In the genomic region with DNA sequence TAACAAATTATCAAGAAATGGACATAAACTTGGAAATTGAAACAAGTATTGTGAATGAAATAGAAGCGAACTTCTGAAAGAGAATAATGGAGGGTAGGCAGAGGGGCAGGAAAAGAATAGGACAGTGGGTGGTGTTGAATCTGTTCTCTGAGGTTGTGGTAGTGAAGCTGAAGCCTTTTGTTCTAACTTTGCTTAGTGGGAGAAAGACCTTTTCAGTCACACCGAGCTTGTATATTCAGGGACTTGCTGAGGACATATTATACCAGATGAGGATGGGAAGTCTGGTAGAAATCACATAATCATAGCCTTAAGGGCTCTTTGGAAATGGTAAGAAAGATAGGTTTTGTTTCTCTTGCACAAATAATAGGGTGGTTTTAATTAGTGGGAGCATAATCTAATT, we compare ENCODE assay signal across 21 cellular contexts.
"Had no signal": no experiment of that assay in that cellular context is flagged by ENCODE, and none has a peak within 500 bp of the region (broad histone marks: within the 10 kb centered on the region; RNA-seq: fewer than 3 reads in every experiment).

No MANE protein-coding gene starts in this region.

- H3K9me3 Mint-ChIP-seq: natural killer cell; stimulated activated effector memory CD8-positive, alpha-beta T cell treated with anti-CD3 and anti-CD28 coated beads, Interleukin-12 subunit alpha, Interleukin-12 subunit beta, amount 100 ng/mL, for 72 hours; stimulated activated naive CD8-positive, alpha-beta T cell treated with anti-CD3 and anti-CD28 coated beads, Interleukin-15, Interleukin-2, amounts not matched to agents 100 ng/mL and 50 ng/mL, for 24 hours had no signal

- H3K4me1 ChIP-seq: colonic mucosa, parathyroid adenoma, prostate gland, right lobe of liver, tibial artery, upper lobe of left lung, uterus had no signal

- H3K27me3 Mint-ChIP-seq: stimulated activated naive CD8-positive, alpha-beta T cell treated with anti-CD3 and anti-CD28 coated beads, Interleukin-15, Interleukin-2, amounts not matched to agents 100 ng/mL and 50 ng/mL, for 24 hours had no signal

- H3K27ac Mint-ChIP-seq: mesothelial cell of epicardium; natural killer cell; stimulated activated effector memory CD8-positive, alpha-beta T cell treated with anti-CD3 and anti-CD28 coated beads, Interleukin-12 subunit alpha, Interleukin-12 subunit beta, amount 100 ng/mL, for 72 hours; stimulated activated naive CD8-positive, alpha-beta T cell treated with anti-CD3 and anti-CD28 coated beads, Interleukin-15, Interleukin-2, amounts not matched to agents 100 ng/mL and 50 ng/mL, for 24 hours had no signal

- ATAC-seq: left lobe of liver; natural killer cell; right lobe of liver; stimulated activated effector memory CD8-positive, alpha-beta T cell treated with anti-CD3 and anti-CD28 coated beads, Interleukin-12 subunit alpha, Interleukin-12 subunit beta, amount 100 ng/mL, for 72 hours had no signal

- H3K36me3 Mint-ChIP-seq: mesothelial cell of epicardium; natural killer cell; stimulated activated effector memory CD8-positive, alpha-beta T cell treated with anti-CD3 and anti-CD28 coated beads, Interleukin-12 subunit alpha, Interleukin-12 subunit beta, amount 100 ng/mL, for 72 hours had no signal

- H3K9me3 ChIP-seq: colonic mucosa, prostate gland, right lobe of liver, tibial artery, upper lobe of left lung, uterus had no signal

- H3K4me3 Mint-ChIP-seq: mesothelial cell of epicardium; natural killer cell; stimulated activated effector memory CD8-positive, alpha-beta T cell treated with anti-CD3 and anti-CD28 coated beads, Interleukin-12 subunit alpha, Interleukin-12 subunit beta, amount 100 ng/mL, for 72 hours; stimulated activated naive CD8-positive, alpha-beta T cell treated with anti-CD3 and anti-CD28 coated beads, Interleukin-15, Interleukin-2, amounts not matched to agents 100 ng/mL and 50 ng/mL, for 24 hours had no signal

- H3K36me3 ChIP-seq: colonic mucosa, prostate gland, right lobe of liver, tibial artery, upper lobe of left lung, uterus had no signal

- H3K4me2 ChIP-seq: hepatocyte had no signal

- H3K4me3 ChIP-seq: colonic mucosa, hepatocyte, prostate gland, right lobe of liver, tibial artery, upper lobe of left lung, uterus had no signal

- H3K9ac ChIP-seq: parathyroid adenoma had no signal

- H3K27me3 ChIP-seq: colonic mucosa, hepatocyte, right lobe of liver, tibial artery, upper lobe of left lung, uterus had no signal

- H3K27ac ChIP-seq: colonic mucosa, hepatocyte, parathyroid adenoma, prostate gland, right lobe of liver, tibial artery, upper lobe of left lung, uterus had no signal

- H3K4me1 Mint-ChIP-seq: stimulated activated effector memory CD8-positive, alpha-beta T cell treated with anti-CD3 and anti-CD28 coated beads, Interleukin-12 subunit alpha, Interleukin-12 subunit beta, amount 100 ng/mL, for 72 hours had no signal

- DNase-seq: colonic mucosa; dermis blood vessel endothelial cell; effector CD4-positive, alpha-beta T cell; foreskin melanocyte; head of caudate nucleus; islet precursor cell; mammary epithelial cell; natural killer cell; right lobe of liver; stimulated activated CD4-positive, alpha-beta T cell treated with anti-CD3 and anti-CD28 coated beads, Interleukin-4, amount 100 ng/mL, for 1 hour; stimulated activated CD8-positive, alpha-beta memory T cell treated with anti-CD3 and anti-CD28 coated beads, Interleukin-4, amount 100 ng/mL, for 48 hours; tibial artery; upper lobe of left lung; uterus had no signal
